19 cellular contexts compared by ENCODE assay signal in genomic region chr7:64691831-64692230, GRCh38.
"Had no signal": no experiment of that assay in that cellular context is flagged by ENCODE, and none has a peak within 500 bp of the region (broad histone marks: within the 10 kb centered on the region; RNA-seq: fewer than 3 reads in every experiment).

No MANE protein-coding gene starts in this region.

- H3K4me1 Mint-ChIP-seq: nephron progenitor cell had no signal

- H3K36me3 ChIP-seq: prostate gland, right atrium auricular region had no signal

- H3K9me3 ChIP-seq: prostate gland, right atrium auricular region, thyroid gland, vagina had no signal

- DNase-seq: dorsolateral prefrontal cortex; effector CD4-positive, alpha-beta T cell; kidney; nephron progenitor cell; nucleus accumbens; sigmoid colon; stimulated activated CD4-positive, alpha-beta T cell treated with anti-CD3 and anti-CD28 coated beads, Interleukin-2, amount 100 ng/mL, for 24 hours; stimulated activated CD4-positive, alpha-beta T cell treated with anti-CD3 and anti-CD28 coated beads, Interleukin-4, amount 100 ng/mL, for 24 hours; stimulated activated naive CD4-positive, alpha-beta T cell treated with Interleukin-2 at 50 U/mL for 16 hours; stomach; thyroid gland; trophoblast cell had no signal

- H3K27ac Mint-ChIP-seq: memory B cell; nephron progenitor cell; stimulated activated effector memory CD8-positive, alpha-beta T cell treated with anti-CD3 and anti-CD28 coated beads, Interleukin-12 subunit alpha, Interleukin-12 subunit beta, amount 100 ng/mL, for 72 hours had no signal

- ATAC-seq: left lobe of liver; stimulated activated effector memory CD8-positive, alpha-beta T cell treated with anti-CD3 and anti-CD28 coated beads, Interleukin-12 subunit alpha, Interleukin-12 subunit beta, amount 100 ng/mL, for 72 hours had no signal

- H3K4me3 ChIP-seq: dorsolateral prefrontal cortex, lung, prostate gland, right atrium auricular region, sigmoid colon, stomach, thyroid gland, vagina had no signal

- H3K27ac ChIP-seq: dorsolateral prefrontal cortex, prostate gland, right atrium auricular region, sigmoid colon, stomach, thyroid gland, vagina had no signal

- H3K4me1 ChIP-seq: prostate gland, right atrium auricular region had no signal

- H3K9me3 Mint-ChIP-seq: memory B cell; stimulated activated effector memory CD8-positive, alpha-beta T cell treated with anti-CD3 and anti-CD28 coated beads, Interleukin-12 subunit alpha, Interleukin-12 subunit beta, amount 100 ng/mL, for 72 hours had no signal

- H3K4me3 Mint-ChIP-seq: memory B cell; nephron progenitor cell; stimulated activated effector memory CD8-positive, alpha-beta T cell treated with anti-CD3 and anti-CD28 coated beads, Interleukin-12 subunit alpha, Interleukin-12 subunit beta, amount 100 ng/mL, for 72 hours had no signal

- H3K27me3 ChIP-seq: dorsolateral prefrontal cortex, right atrium auricular region, sigmoid colon, stomach, thyroid gland, vagina had no signal

- H3K27me3 Mint-ChIP-seq: memory B cell had no signal
